In genomic region chr7:4733936-4734528, GRCh38 we compare ENCODE assay signal across 15 cellular contexts. TPM values are rescaled to one million over a fixed set of nuclear protein-coding genes. Genes with fewer than 3 reads are reported as not detected.
A peak's percentile ranks its signal among the peaks of the same experiment; 100 is the strongest.
DNase-seq lines count a peak whose midpoint lies in the region; ATAC-seq, FAIRE-seq and TF ChIP-seq lines count a peak whose summit lies in the region.
"Had no signal": no experiment of that assay in that cellular context is flagged by ENCODE, and none has a peak within 500 bp of the region (broad histone marks: within the 10 kb centered on the region; RNA-seq: fewer than 3 reads in every experiment).

No MANE protein-coding gene starts in this region.

- ATAC-seq in T-cell (replicated peaks in 1 of 4) (peak; percentile 51 to 60 (median 57)), GM21515 (IDR thresholded peaks at IDR 0.05; ENCODE audit: unreplicated experiment) (no peak)
- ATAC-seq: right cardiac atrium had no signal

- peaks cover 24% of the 10 kb centered on the region for H3K36me3 ChIP-seq in BE2C

- CTCF ChIA-PET in activated CD4-positive, alpha-beta T cell treated with anti-CD3 and anti-CD28 coated beads, Interleukin-2, amount 10 ng/mL, durations not matched to agents 7 days and 5 days (lab: Charles Lee) = interaction anchor here (0.6 to 3.2 kb wide), 8 partner anchors 9 to 93 kb away, joined by 3 to 11 read pairs (median 3); no protein-coding TSS in a partner anchor
- CTCF ChIA-PET in T-cell (lab: Charles Lee) = interaction anchor here in 1 of 2 donors (1.4 kb wide), 1 partner anchor 10 kb away, joined by 4 read pairs; no protein-coding TSS in a partner anchor

- TF ChIP-seq POLR2A in GM12892 (IDR thresholded peaks at IDR 0.05; ENCODE audit: low read depth, low read length) = no peak

- peaks cover 5% of the 10 kb centered on the region for H3K4me1 ChIP-seq in BE2C

- DNase-seq in activated CD4-positive, alpha-beta T cell treated with anti-CD3 and anti-CD28 coated beads, Interleukin-2, amount 10 ng/mL, durations not matched to agents 7 days and 5 days = peak; percentile 52
- no peak for DNase-seq in activated CD4-positive, alpha-beta T cell treated with anti-CD3 and anti-CD28 coated beads for 4 hours
- DNase-seq in T-cell (peak in 3 of 34 experiments; percentile 21 to 33 (median 24)), dorsolateral prefrontal cortex (no peak), BE2C (no peak), GM12892 (ENCODE audit: insufficient read length) (no peak)
- peak; percentile 48 for DNase-seq in stimulated activated CD8-positive, alpha-beta memory T cell treated with anti-CD3 and anti-CD28 coated beads, Interleukin-4, amount 100 ng/mL, for 48 hours
- DNase-seq: activated CD4-positive, alpha-beta T cell treated with anti-CD3 and anti-CD28 coated beads for 48 hours; DMS79 treated with DMSO at 0.1 percent for 48 hours; erythroblast; NCI-H1436 treated with DMSO at 0.1 percent for 48 hours; upper lobe of left lung had no signal

- intact Hi-C loops in dorsolateral prefrontal cortex (cut with DNase I) = no loop called here

- peaks cover 15% of the 10 kb centered on the region for H3K36me3 Mint-ChIP-seq in activated CD4-positive, alpha-beta T cell treated with anti-CD3 and anti-CD28 coated beads, Interleukin-2, amount 10 ng/mL, durations not matched to agents 7 days and 5 days (ENCODE audit: low read depth)
- H3K36me3 Mint-ChIP-seq in T-cell = peaks cover 9% of the 10 kb centered on the region

- TF ChIP-seq CTCF in dorsolateral prefrontal cortex (IDR thresholded peaks at IDR 0.05 in 54 of 56, conservative IDR thresholded peaks at IDR 0.05 in 2 of 56; ENCODE audit: low read depth in 1 of 56, partially characterized antibody in 56 of 56) (no peak), BE2C (IDR thresholded peaks at IDR 0.05; ENCODE audit: low read depth, low read length) (no peak)

- H3K9me3 ChIP-seq in BE2C = no peaks in the 10 kb centered on the region
- H3K9me3 ChIP-seq: upper lobe of left lung had no signal

- H3K27me3 Mint-ChIP-seq in activated CD4-positive, alpha-beta T cell treated with anti-CD3 and anti-CD28 coated beads, Interleukin-2, amount 10 ng/mL, durations not matched to agents 7 days and 5 days = no peaks in the 10 kb centered on the region
- no peaks in the 10 kb centered on the region for H3K27me3 Mint-ChIP-seq in T-cell

- H3K4me3 ChIP-seq in dorsolateral prefrontal cortex (no peak overlapping the region), BE2C (ENCODE audit: low read depth, low read length) (no peak overlapping the region)
- H3K4me3 ChIP-seq: SK-N-MC, upper lobe of left lung had no signal

- H3K27ac Mint-ChIP-seq in activated CD4-positive, alpha-beta T cell treated with anti-CD3 and anti-CD28 coated beads, Interleukin-2, amount 10 ng/mL, durations not matched to agents 7 days and 5 days = peak overlapping the region; percentile 80
- peak overlapping the region; percentile 70 to 87 for H3K27ac Mint-ChIP-seq in T-cell

- H3K27me3 ChIP-seq in dorsolateral prefrontal cortex (no peaks in the 10 kb centered on the region), BE2C (no peaks in the 10 kb centered on the region)
- H3K27me3 ChIP-seq: upper lobe of left lung had no signal

- no peak for FAIRE-seq in GM12892 (lab: Jason Lieb, UNC)

- H3K9me3 Mint-ChIP-seq in activated CD4-positive, alpha-beta T cell treated with anti-CD3 and anti-CD28 coated beads, Interleukin-2, amount 10 ng/mL, durations not matched to agents 7 days and 5 days = no peaks in the 10 kb centered on the region
- no peaks in the 10 kb centered on the region for H3K9me3 Mint-ChIP-seq in T-cell

- H3K4me3 Mint-ChIP-seq in activated CD4-positive, alpha-beta T cell treated with anti-CD3 and anti-CD28 coated beads, Interleukin-2, amount 10 ng/mL, durations not matched to agents 7 days and 5 days = peak overlapping the region; percentile 40
- peak overlapping the region; percentile 22 to 61 (median 41) for H3K4me3 Mint-ChIP-seq in T-cell

- peak overlapping the region in 58 of 59 donors; percentile 68 to 99 (median 88) for H3K27ac ChIP-seq in dorsolateral prefrontal cortex
- H3K27ac ChIP-seq: SK-N-MC had no signal

- POLR2A ChIA-PET in activated CD4-positive, alpha-beta T cell treated with anti-CD3 and anti-CD28 coated beads, Interleukin-2, amount 10 ng/mL, durations not matched to agents 7 days and 5 days (lab: Charles Lee) = interaction anchor here (0.5 kb wide), 1 partner anchor 49 kb away, joined by 4 read pairs; no protein-coding TSS in a partner anchor
- POLR2A ChIA-PET in T-cell (lab: Charles Lee) = interaction anchor here in 1 of 2 donors (0.7 kb wide), 1 partner anchor 11 kb away, joined by 4 read pairs; no protein-coding TSS in a partner anchor

- H3K4me1 Mint-ChIP-seq in activated CD4-positive, alpha-beta T cell treated with anti-CD3 and anti-CD28 coated beads, Interleukin-2, amount 10 ng/mL, durations not matched to agents 7 days and 5 days = peaks cover 75% of the 10 kb centered on the region
- peaks cover 70 to 78% (median 73%) of the 10 kb centered on the region in 3 donors for H3K4me1 Mint-ChIP-seq in T-cell

RNA-seq across cellular contexts. Expression of gene AP5Z1, which starts 41.4 kb away (rescaled TPM):
- 10 to 100 TPM; 61.1 to 71.3 TPM for total RNA-seq in activated CD4-positive, alpha-beta T cell treated with anti-CD3 and anti-CD28 coated beads, Interleukin-2, amount 10 ng/mL, durations not matched to agents 7 days and 5 days
- 100 to 1,000 TPM in 4 of 5 donors, 10 to 100 TPM in 1; 93.6 to 126 (median 110) TPM for total RNA-seq in T-cell
- total RNA-seq in dorsolateral prefrontal cortex = 10 to 100 TPM; 24.1 to 55.6 (median 34.6) TPM
- polyA plus RNA-seq in BE2C (2012; ENCODE audit: insufficient read depth, insufficient read length, low read depth) = 37.9 TPM
- 13.9 TPM for polyA plus RNA-seq in GM12892 (2012; ENCODE audit: missing spikeins)

RNA-seq across cellular contexts. Expression of gene FOXK1, which starts 51.9 kb away (rescaled TPM):
- total RNA-seq in activated CD4-positive, alpha-beta T cell treated with anti-CD3 and anti-CD28 coated beads, Interleukin-2, amount 10 ng/mL, durations not matched to agents 7 days and 5 days = 10 to 100 TPM; 32.0 to 36.2 TPM
- total RNA-seq in T-cell = 10 to 100 TPM; 63.9 to 79.7 (median 74.2) TPM
- 10 to 100 TPM; 45.2 to 88.6 (median 58.7) TPM for total RNA-seq in dorsolateral prefrontal cortex
- polyA plus RNA-seq in BE2C (2012; ENCODE audit: insufficient read depth, insufficient read length, low read depth) = 26.0 TPM
- 7.0 TPM for polyA plus RNA-seq in GM12892 (2012; ENCODE audit: missing spikeins)

Comparison
In these comparisons a context has a peak if more than half of its experiments do, and no peak if none do; other contexts are left out.
1. DNase-seq: peak in activated CD4-positive, alpha-beta T cell treated with anti-CD3 and anti-CD28 coated beads, Interleukin-2, amount 10 ng/mL, durations not matched to agents 7 days and 5 days (single experiment) and stimulated activated CD8-positive, alpha-beta memory T cell treated with anti-CD3 and anti-CD28 coated beads, Interleukin-4, amount 100 ng/mL, for 48 hours (single experiment); none in activated CD4-positive, alpha-beta T cell treated with anti-CD3 and anti-CD28 coated beads for 4 hours (0 of 2), dorsolateral prefrontal cortex (0 of 10), BE2C (single experiment) and GM12892 (single experiment).